10 cellular contexts compared by ENCODE assay signal in genomic region chr12:81077329-81077685, GRCh38. TPM values are rescaled to one million over a fixed set of nuclear protein-coding genes. Genes with fewer than 3 reads are reported as not detected.
DNase-seq lines count a peak whose midpoint lies in the region; ATAC-seq and TF ChIP-seq lines count a peak whose summit lies in the region.
"Had no signal": no experiment of that assay in that cellular context is flagged by ENCODE, and none has a peak within 500 bp of the region (broad histone marks: within the 10 kb centered on the region; RNA-seq: fewer than 3 reads in every experiment).

No MANE protein-coding gene starts in this region.

- H3K4me1 ChIP-seq in ES-I3 (ENCODE audit: insufficient read depth, low read length) (peaks cover 8% of the 10 kb centered on the region; the same call in 1 of the 2 replicates), rectal smooth muscle tissue (ENCODE audit: control insufficient read depth, insufficient read depth, low read length) (no peaks in the 10 kb centered on the region)

- DNase-seq in astrocyte of the spinal cord (ENCODE audit: low read depth, low spot score): peak; percentile 43
- DNase-seq in iPS DF 4.7 (ENCODE audit: extremely low read depth, low spot score): peak; percentile 95
- DNase-seq in activated T-cell treated with anti-CD3 and anti-CD28 coated beads, Interleukin-2, amount 50 U/mL, for 4 hours: no peak
- DNase-seq: GF-D8 had no signal

- peak overlapping the region; percentile 51 for H3K4me3 ChIP-seq in astrocyte of the spinal cord (ENCODE audit: low read depth, low read length)
- H3K4me3 ChIP-seq in rectal smooth muscle tissue (ENCODE audit: low read length): peak overlapping the region; percentile 60

- H3K9me3 ChIP-seq in ES-I3 (ENCODE audit: control insufficient read depth, insufficient read depth, low read length): no peaks in the 10 kb centered on the region

- H3K9ac ChIP-seq in ES-I3 (ENCODE audit: low read depth, low read length): peak overlapping the region; percentile 73
- H3K9ac ChIP-seq in rectal smooth muscle tissue (ENCODE audit: low read length): no peak overlapping the region

- H3K4me1 Mint-ChIP-seq in activated T-cell treated with anti-CD3 and anti-CD28 coated beads, Interleukin-2, amount 50 U/mL, for 4 hours (ENCODE audit: low read depth): no peaks in the 10 kb centered on the region

- H3K27me3 ChIP-seq in rectal smooth muscle tissue (ENCODE audit: control insufficient read depth, insufficient read depth, low read length): no peaks in the 10 kb centered on the region

- H3K27ac ChIP-seq in rectal smooth muscle tissue (ENCODE audit: low read depth, low read length): no peak overlapping the region

- peaks cover 18% of the 10 kb centered on the region for H3K27me3 Mint-ChIP-seq in activated T-cell treated with anti-CD3 and anti-CD28 coated beads, Interleukin-2, amount 50 U/mL, for 4 hours (ENCODE audit: low read depth)

- no peak overlapping the region for H3K4me3 Mint-ChIP-seq in activated T-cell treated with anti-CD3 and anti-CD28 coated beads, Interleukin-2, amount 50 U/mL, for 4 hours

- H3K9me3 Mint-ChIP-seq in activated T-cell treated with anti-CD3 and anti-CD28 coated beads, Interleukin-2, amount 50 U/mL, for 4 hours: no peaks in the 10 kb centered on the region

- H3K36me3 Mint-ChIP-seq in activated T-cell treated with anti-CD3 and anti-CD28 coated beads, Interleukin-2, amount 50 U/mL, for 4 hours (ENCODE audit: insufficient read depth): no peaks in the 10 kb centered on the region

- H3K36me3 ChIP-seq in ES-I3 (ENCODE audit: insufficient read depth, low read length) (no peaks in the 10 kb centered on the region), rectal smooth muscle tissue (ENCODE audit: control insufficient read depth, insufficient read depth, low read length) (no peaks in the 10 kb centered on the region)

- in situ Hi-C loops in astrocyte of the spinal cord (cut with HindIII; ENCODE audit: low sequenced_read_pairs): no loop called here

- TF ChIP-seq CTCF in astrocyte of the spinal cord (IDR thresholded peaks at IDR 0.05; ENCODE audit: low read depth, low read length): no peak

- ATAC-seq in activated T-cell treated with anti-CD3 and anti-CD28 coated beads, Interleukin-2, amount 50 U/mL, for 4 hours: no peak
- ATAC-seq in GM21515 (IDR thresholded peaks at IDR 0.05; ENCODE audit: unreplicated experiment) (no peak), GM21367 (IDR thresholded peaks at IDR 0.05; ENCODE audit: unreplicated experiment) (no peak), GM19452 (IDR thresholded peaks at IDR 0.05; ENCODE audit: unreplicated experiment) (no peak)
- ATAC-seq: left colon had no signal

RNA-seq across cellular contexts. Expression of gene ACSS3, which starts 0.6 kb away (rescaled TPM):
- total RNA-seq in activated T-cell treated with anti-CD3 and anti-CD28 coated beads, Interleukin-2, amount 50 U/mL, for 4 hours: under 1 TPM in 1 of 3 donors, not detected in 2; 0.11 TPM
